ENCODE assay signal across 8 cellular contexts in genomic region chr2:69581774-69582581, GRCh38.
A peak's percentile ranks its signal among the peaks of the same experiment; 100 is the strongest.
DNase-seq lines count a peak whose midpoint lies in the region; ATAC-seq and TF ChIP-seq lines count a peak whose summit lies in the region.

No MANE protein-coding gene starts in this region.

- no peaks in the 10 kb centered on the region for H3K9me3 Mint-ChIP-seq in activated CD4-positive, alpha-beta T cell treated with anti-CD3 and anti-CD28 coated beads, Interleukin-2, amount 10 ng/mL, durations not matched to agents 24 days and 14 days

- TF ChIP-seq CTCF in RWPE2 (IDR thresholded peaks at IDR 0.05; ENCODE audit: poor library complexity, severe bottlenecking) (no peak), fibroblast of villous mesenchyme (IDR thresholded peaks at IDR 0.05; ENCODE audit: insufficient read depth, low read depth, low read length) (no peak)

- H3K4me3 ChIP-seq in RWPE2 (ENCODE audit: severe bottlenecking) (no peak overlapping the region), fibroblast of villous mesenchyme (ENCODE audit: low read depth, low read length) (no peak overlapping the region), skeletal muscle tissue (ENCODE audit: low read length in 3 of 3) (peak overlapping the region in 2 of 3 donors; percentile 44 to 45)

- H3K9me3 ChIP-seq in RWPE2 (ENCODE audit: severe bottlenecking) (no peaks in the 10 kb centered on the region), skeletal muscle tissue (ENCODE audit: control insufficient read depth in 3 of 3, low read length in 3 of 3) (no peaks in the 10 kb centered on the region)

- peak overlapping the region; percentile 26 to 37 (median 35) for H3K9ac ChIP-seq in skeletal muscle tissue (ENCODE audit: low read depth in 1 of 3, low read length in 3 of 3)

- peaks cover 66% of the 10 kb centered on the region for H3K4me1 Mint-ChIP-seq in activated CD4-positive, alpha-beta T cell treated with anti-CD3 and anti-CD28 coated beads, Interleukin-2, amount 10 ng/mL, durations not matched to agents 24 days and 14 days

- peaks cover 25% of the 10 kb centered on the region for H3K36me3 Mint-ChIP-seq in activated CD4-positive, alpha-beta T cell treated with anti-CD3 and anti-CD28 coated beads, Interleukin-2, amount 10 ng/mL, durations not matched to agents 24 days and 14 days (ENCODE audit: low read depth)

- intact Hi-C loops in activated CD4-positive, alpha-beta T cell treated with anti-CD3 and anti-CD28 coated beads, Interleukin-2, amount 10 ng/mL, durations not matched to agents 24 days and 14 days (cut with micrococcal nuclease), result loop anchor here (5.0 kb wide), 1 partner anchor 45 kb away; no protein-coding TSS in a partner anchor

- DNase-seq in activated CD4-positive, alpha-beta T cell treated with anti-CD3 and anti-CD28 coated beads, Interleukin-2, amount 10 ng/mL, durations not matched to agents 24 days and 14 days, result peak; percentile 61
- no peak for DNase-seq in activated CD4-positive, alpha-beta T cell treated with anti-CD3 and anti-CD28 coated beads, Interleukin-2, amount 50 U/mL, for 1 hour
- DNase-seq in RWPE2 (ENCODE audit: low spot score), result no peak
- peak; percentile 40 for DNase-seq in fibroblast of villous mesenchyme (ENCODE audit: low read depth)
- no peak for DNase-seq in NCI-H345 treated with DMSO at 0.1 percent for 48 hours (lab: John Stamatoyannopoulos, UW; ENCODE audit: unreplicated experiment)

- peak overlapping the region; percentile 42 for H3K27ac Mint-ChIP-seq in activated CD4-positive, alpha-beta T cell treated with anti-CD3 and anti-CD28 coated beads, Interleukin-2, amount 10 ng/mL, durations not matched to agents 24 days and 14 days

- no peaks in the 10 kb centered on the region for H3K27me3 ChIP-seq in RWPE2 (ENCODE audit: insufficient read depth, poor library complexity, severe bottlenecking)
- no peaks in the 10 kb centered on the region for H3K27me3 ChIP-seq in skeletal muscle tissue (ENCODE audit: control insufficient read depth in 3 of 3, insufficient read depth in 3 of 3, low read length in 3 of 3)

- H3K4me1 ChIP-seq in RWPE2 (ENCODE audit: insufficient read depth, poor library complexity, severe bottlenecking), result peaks cover 12% of the 10 kb centered on the region
- H3K4me1 ChIP-seq in skeletal muscle tissue (ENCODE audit: control insufficient read depth in 3 of 3, insufficient read depth in 3 of 3, low read length in 3 of 3), result peaks cover 24 to 47% (median 34%) of the 10 kb centered on the region in 3 donors

- H3K4me3 Mint-ChIP-seq in activated CD4-positive, alpha-beta T cell treated with anti-CD3 and anti-CD28 coated beads, Interleukin-2, amount 10 ng/mL, durations not matched to agents 24 days and 14 days, result peak overlapping the region; percentile 42

- peak; percentile 64; the same call in 1 of the 3 replicates for ATAC-seq in RWPE2 (ENCODE audit: low read depth)
- ATAC-seq in HG03280 (IDR thresholded peaks at IDR 0.05; ENCODE audit: unreplicated experiment), result no peak
- ATAC-seq in HG02981 (IDR thresholded peaks at IDR 0.05; ENCODE audit: unreplicated experiment), result no peak

- H3K36me3 ChIP-seq in RWPE2 (ENCODE audit: low read depth) (no peaks in the 10 kb centered on the region), skeletal muscle tissue (ENCODE audit: control insufficient read depth in 3 of 3, insufficient read depth in 3 of 3, low read length in 3 of 3) (no peaks in the 10 kb centered on the region)

- H3K27ac ChIP-seq in RWPE2 (ENCODE audit: poor library complexity, severe bottlenecking) (no peak overlapping the region), skeletal muscle tissue (ENCODE audit: low read depth, low read length) (peak overlapping the region; percentile 80)

- no peaks in the 10 kb centered on the region for H3K27me3 Mint-ChIP-seq in activated CD4-positive, alpha-beta T cell treated with anti-CD3 and anti-CD28 coated beads, Interleukin-2, amount 10 ng/mL, durations not matched to agents 24 days and 14 days

Comparison
In these comparisons a context has a peak if more than half of its experiments do, and no peak if none do; other contexts are left out.
1. DNase-seq: peak in activated CD4-positive, alpha-beta T cell treated with anti-CD3 and anti-CD28 coated beads, Interleukin-2, amount 10 ng/mL, durations not matched to agents 24 days and 14 days (single experiment) and fibroblast of villous mesenchyme (single experiment); none in activated CD4-positive, alpha-beta T cell treated with anti-CD3 and anti-CD28 coated beads, Interleukin-2, amount 50 U/mL, for 1 hour (single experiment), RWPE2 (single experiment) and NCI-H345 treated with DMSO at 0.1 percent for 48 hours (single experiment).
2. H3K4me3 ChIP-seq: peak in skeletal muscle tissue (2 of 3); none in RWPE2 (single experiment) and fibroblast of villous mesenchyme (single experiment).